In the genomic region with DNA sequence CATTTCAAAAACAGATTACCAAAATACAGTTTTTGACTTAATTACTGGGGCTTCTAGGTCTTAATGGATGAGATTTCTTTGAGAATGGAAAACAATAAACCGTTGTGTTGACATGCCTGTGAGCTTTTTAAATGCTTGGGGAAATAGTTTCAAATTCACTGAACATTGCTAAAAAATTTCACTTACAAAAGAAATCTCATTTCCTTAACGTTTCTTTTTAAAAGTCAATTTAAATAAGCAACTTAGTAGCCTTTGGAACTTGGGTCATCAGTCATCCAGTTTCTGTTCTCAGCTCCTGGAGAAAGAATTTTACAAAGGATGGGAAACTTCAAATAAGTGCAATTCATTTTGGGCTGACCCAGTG, we compare ENCODE assay signal across 8 cellular contexts. TPM values are rescaled to one million over a fixed set of nuclear protein-coding genes. Genes with fewer than 3 reads are reported as not detected.
A peak's percentile ranks its signal among the peaks of the same experiment; 100 is the strongest.
DNase-seq lines count a peak whose midpoint lies in the region; ATAC-seq and TF ChIP-seq lines count a peak whose summit lies in the region.

No MANE protein-coding gene starts in this region.

- H3K27ac ChIP-seq in AG04450 (ENCODE audit: low read depth, low read length) (no peak overlapping the region), KOPT-K1 (ENCODE audit: low read depth, low read length, poor library complexity, severe bottlenecking) (peak overlapping the region; percentile 100)

- peak overlapping the region; percentile 10; the same call in 1 of the 2 replicates for H3K4me3 ChIP-seq in AG04450 (ENCODE audit: low read depth, low read length)

- DNase-seq in AG04450 (ENCODE audit: low read depth, low spot score) (no peak), natural killer cell (no peak), putamen (ENCODE audit: low spot score) (no peak)

- H3K9me3 ChIP-seq in AG04450 (ENCODE audit: control insufficient read depth, insufficient read depth, low read length) (no peaks in the 10 kb centered on the region; the same call in 1 of the 2 replicates), KOPT-K1 (ENCODE audit: insufficient read depth, low read length, poor library complexity, severe bottlenecking) (no peaks in the 10 kb centered on the region)

- no peaks in the 10 kb centered on the region for H3K27me3 ChIP-seq in AG04450 (ENCODE audit: control insufficient read depth, insufficient read depth, low read length)

- intact Hi-C loops in dendritic cell treated with granulocyte-macrophage colony-stimulating factor and Interleukin-4, amounts not matched to agents 40 ng/mL and 50 ng/mL, for 4 days (cut with micrococcal nuclease): no loop called here
- intact Hi-C loops in natural killer cell (cut with micrococcal nuclease): no loop called here

- CTCF ChIA-PET in AG04450 (lab: Charles Lee): interaction anchor here (0.8 kb wide), 1 partner anchor 96 kb away, joined by 3 read pairs; no protein-coding TSS in a partner anchor

- TF ChIP-seq CTCF in AG04450 (IDR thresholded peaks at IDR 0.05; ENCODE audit: low read depth, low read length): no peak
- TF ChIP-seq CTCF in natural killer cell (IDR thresholded peaks at IDR 0.05): no peak

- POLR2A ChIA-PET in AG04450 (lab: Yijun Ruan, JAX): no interaction called here

- peaks cover 57% of the 10 kb centered on the region for H3K36me3 Mint-ChIP-seq in dendritic cell treated with granulocyte-macrophage colony-stimulating factor and Interleukin-4, amounts not matched to agents 40 ng/mL and 50 ng/mL, for 4 days (ENCODE audit: low read depth)
- no peaks in the 10 kb centered on the region for H3K36me3 Mint-ChIP-seq in natural killer cell

- H3K4me3 Mint-ChIP-seq in dendritic cell treated with granulocyte-macrophage colony-stimulating factor and Interleukin-4, amounts not matched to agents 40 ng/mL and 50 ng/mL, for 4 days: peak overlapping the region; percentile 99
- peak overlapping the region; percentile 99 for H3K4me3 Mint-ChIP-seq in natural killer cell

- H3K36me3 ChIP-seq in KOPT-K1 (ENCODE audit: insufficient read depth, low read length): peaks cover 58% of the 10 kb centered on the region

- H3K27ac Mint-ChIP-seq in dendritic cell treated with granulocyte-macrophage colony-stimulating factor and Interleukin-4, amounts not matched to agents 40 ng/mL and 50 ng/mL, for 4 days: peak overlapping the region; percentile 100
- peak overlapping the region; percentile 99 to 100 for H3K27ac Mint-ChIP-seq in natural killer cell

- no peaks in the 10 kb centered on the region for H3K9me3 Mint-ChIP-seq in dendritic cell treated with granulocyte-macrophage colony-stimulating factor and Interleukin-4, amounts not matched to agents 40 ng/mL and 50 ng/mL, for 4 days
- no peaks in the 10 kb centered on the region for H3K9me3 Mint-ChIP-seq in natural killer cell

- ATAC-seq in natural killer cell (no peak), GM19397 (IDR thresholded peaks at IDR 0.05; ENCODE audit: unreplicated experiment) (no peak), GM21390 (IDR thresholded peaks at IDR 0.05; ENCODE audit: unreplicated experiment) (no peak), HG02588 (IDR thresholded peaks at IDR 0.05; ENCODE audit: unreplicated experiment) (no peak)

- H3K4me1 Mint-ChIP-seq in dendritic cell treated with granulocyte-macrophage colony-stimulating factor and Interleukin-4, amounts not matched to agents 40 ng/mL and 50 ng/mL, for 4 days (ENCODE audit: low read depth): peaks cover 64% of the 10 kb centered on the region
- H3K4me1 Mint-ChIP-seq in natural killer cell: peaks cover 72 to 75% of the 10 kb centered on the region in 2 donors

- H3K27me3 Mint-ChIP-seq in dendritic cell treated with granulocyte-macrophage colony-stimulating factor and Interleukin-4, amounts not matched to agents 40 ng/mL and 50 ng/mL, for 4 days: no peaks in the 10 kb centered on the region
- peaks cover 0 to 4% of the 10 kb centered on the region in 2 donors for H3K27me3 Mint-ChIP-seq in natural killer cell (ENCODE audit: low read depth in 2 of 2)

RNA-seq across cellular contexts. Expression of a gene that starts 4.4 kb away (rescaled TPM):
- polyA plus RNA-seq in AG04450 (2011; rRNA removed): 4.9 and 7.3 TPM in 2 replicates
- 12.7 and 15.9 TPM in 2 replicates for polyA minus RNA-seq in AG04450 (2011; rRNA and poly(A)+ RNA removed)
- 10 to 100 TPM; 71.2 to 75.3 (median 73.3) TPM for total RNA-seq in natural killer cell

RNA-seq across cellular contexts. Expression of a gene that starts 21.5 kb away (rescaled TPM):
- polyA plus RNA-seq in AG04450 (2011; rRNA removed): 142 and 165 TPM in 2 replicates
- 62.8 and 63.5 TPM in 2 replicates for polyA minus RNA-seq in AG04450 (2011; rRNA and poly(A)+ RNA removed)
- total RNA-seq in natural killer cell: 10 to 100 TPM; 42.5 to 49.3 (median 46.0) TPM
